ENCODE assay signal across 7 cellular contexts in genomic region chr3:181189556-181189955, GRCh38.
"Had no signal": no experiment of that assay in that cellular context is flagged by ENCODE, and none has a peak within 500 bp of the region (broad histone marks: within the 10 kb centered on the region; RNA-seq: fewer than 3 reads in every experiment).

No MANE protein-coding gene starts in this region.

- DNase-seq: GDM1, GF-D8 had no signal

- FAIRE-seq: G401.6, GM12891, GM12892, GM18507, GM19239 had no signal
